1 cellular context compared by ENCODE assay signal in the genomic region with DNA sequence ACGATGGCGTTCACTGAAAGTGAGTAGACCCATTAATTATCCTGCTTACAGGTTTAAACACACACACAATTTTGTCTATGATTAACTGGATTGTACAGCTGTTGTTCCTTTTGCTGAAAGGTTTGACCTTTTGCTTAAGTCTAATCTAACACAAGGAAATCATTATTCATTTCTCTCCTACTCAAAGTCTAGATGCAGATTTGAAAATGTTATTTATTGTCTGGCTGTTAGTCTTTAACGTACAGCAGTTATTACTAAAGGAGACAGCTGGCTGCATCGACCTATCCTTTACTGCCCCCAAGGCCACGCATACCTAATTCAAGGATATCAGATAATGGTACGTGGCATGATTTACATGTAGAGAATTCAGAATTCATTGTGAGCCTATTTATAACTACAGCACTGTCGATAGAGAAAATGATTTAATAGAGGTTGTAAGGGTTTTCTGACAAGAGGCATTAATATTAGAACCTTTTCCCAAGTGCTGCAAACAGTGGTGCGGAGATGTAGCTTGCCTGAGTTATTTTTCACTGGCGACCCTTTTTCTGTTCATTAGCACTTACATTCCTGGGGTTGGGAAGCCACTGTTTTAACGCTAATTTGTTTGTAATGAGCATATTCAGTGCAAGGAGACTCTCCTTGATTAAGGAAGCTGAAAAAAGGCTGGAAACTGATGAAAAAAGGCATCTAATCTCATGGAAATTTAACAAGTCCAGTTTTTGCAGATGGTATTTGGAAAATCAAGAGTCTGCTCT.
TF ChIP-seq lines count a peak whose summit lies in the region.

No MANE protein-coding gene starts in this region.

TF ChIP-seq in HEK293, 187 proteins besides CTCF, POLR2A, EP300 and RAD21 (continued from another document):
- TF ChIP-seq, protein P1, sequence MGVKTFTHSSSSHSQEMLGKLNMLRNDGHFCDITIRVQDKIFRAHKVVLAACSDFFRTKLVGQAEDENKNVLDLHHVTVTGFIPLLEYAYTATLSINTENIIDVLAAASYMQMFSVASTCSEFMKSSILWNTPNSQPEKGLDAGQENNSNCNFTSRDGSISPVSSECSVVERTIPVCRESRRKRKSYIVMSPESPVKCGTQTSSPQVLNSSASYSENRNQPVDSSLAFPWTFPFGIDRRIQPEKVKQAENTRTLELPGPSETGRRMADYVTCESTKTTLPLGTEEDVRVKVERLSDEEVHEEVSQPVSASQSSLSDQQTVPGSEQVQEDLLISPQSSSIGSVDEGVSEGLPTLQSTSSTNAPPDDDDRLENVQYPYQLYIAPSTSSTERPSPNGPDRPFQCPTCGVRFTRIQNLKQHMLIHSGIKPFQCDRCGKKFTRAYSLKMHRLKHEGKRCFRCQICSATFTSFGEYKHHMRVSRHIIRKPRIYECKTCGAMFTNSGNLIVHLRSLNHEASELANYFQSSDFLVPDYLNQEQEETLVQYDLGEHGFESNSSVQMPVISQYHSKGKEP (tag by site-specific recombination; IDR thresholded peaks at IDR 0.05): peak; percentile 59; the same call in 1 of the 2 replicates
- TF ChIP-seq ZNF335 (tag by site-specific recombination; conservative IDR thresholded peaks at IDR 0.05) (0 out of 2 replicates have a peak, but pooled peaks have one; percentile 11), OVOL3 (tag by site-specific recombination; IDR thresholded peaks at IDR 0.05) (peak; percentile 34; the same call in 1 of the 2 replicates), ZNF707 (tag by site-specific recombination; IDR thresholded peaks at IDR 0.05) (no peak), ZNF140 (tag by site-specific recombination; IDR thresholded peaks at IDR 0.05) (no peak), ZNF843 (tag by site-specific recombination; IDR thresholded peaks at IDR 0.05) (peak; percentile 69), SP7 (tag by site-specific recombination; IDR thresholded peaks at IDR 0.05) (peak; percentile 94), ZBTB8A (tag by site-specific recombination; IDR thresholded peaks at IDR 0.05) (0 out of 2 replicates have a peak, but pooled peaks have one; percentile 19), ZNF623 (tag by site-specific recombination; IDR thresholded peaks at IDR 0.05) (no peak)
